ENCODE assay signal across 17 cellular contexts in genomic region chr20:62916703-62917476, GRCh38. TPM values are rescaled to one million over a fixed set of nuclear protein-coding genes. Genes with fewer than 3 reads are reported as not detected.
DNase-seq lines count a peak whose midpoint lies in the region; ATAC-seq, FAIRE-seq and TF ChIP-seq lines count a peak whose summit lies in the region.
"Had no signal": no experiment of that assay in that cellular context is flagged by ENCODE, and none has a peak within 500 bp of the region (broad histone marks: within the 10 kb centered on the region; RNA-seq: fewer than 3 reads in every experiment).

No MANE protein-coding gene starts in this region.

- no peak for ATAC-seq in activated T-helper 17 cell treated with anti-CD3 and anti-CD28 coated beads, Interleukin-2, amount 50 U/mL, for 72 hours (replicated peaks)
- ATAC-seq in HepG2 = peak; percentile 74
- no peak for ATAC-seq in GM18861 (IDR thresholded peaks at IDR 0.05; ENCODE audit: unreplicated experiment)
- no peak for ATAC-seq in PC-3

- H3K9ac ChIP-seq in HepG2 (ENCODE audit: insufficient read depth, low read depth, low read length) (peak overlapping the region; percentile 73), PC-3 (ENCODE audit: low read length) (no peak overlapping the region)

- TF ChIP-seq RAD21 in HepG2 (CRISPR knock-in tag; IDR thresholded peaks at IDR 0.05) = peak; percentile 40; the same call in 1 of the 2 replicates

- FAIRE-seq in HepG2 (lab: Jason Lieb, UNC) = peak; percentile 93
- FAIRE-seq: GM18507 had no signal

- in situ Hi-C loops in HepG2 (cut with HindIII; ENCODE audit: extremely low pct_ligation_motif_present, low pct_unique_long_range_greater_than_20kb) = no loop called here

- H3K27me3 Mint-ChIP-seq in activated naive CD4-positive, alpha-beta T cell treated with anti-CD3 and anti-CD28 coated beads, Interleukin-2, amount 10 ng/mL, durations not matched to agents 7 days and 5 days = no peaks in the 10 kb centered on the region
- no peaks in the 10 kb centered on the region for H3K27me3 Mint-ChIP-seq in activated T-helper 17 cell treated with anti-CD3 and anti-CD28 coated beads, Interleukin-2, amount 50 U/mL, for 72 hours
- no peaks in the 10 kb centered on the region for H3K27me3 Mint-ChIP-seq in type B pancreatic cell
- H3K27me3 Mint-ChIP-seq: IgD-negative memory B cell had no signal

- H3K9me2 ChIP-seq in PC-3 (replicated peaks; ENCODE audit: low read length) = no peaks in the 10 kb centered on the region

- BruUV-seq in HepG2 (replicated peaks; lab: Mats Ljungman, UMichigan) (TSS peak; percentile 5), PC-3 (replicated peaks; lab: Mats Ljungman, UMichigan) (no TSS peak)

- H3K27me3 ChIP-seq in HepG2 (ENCODE audit: control insufficient read depth in 1 of 2, insufficient read depth in 2 of 2, low read length in 2 of 2) = no peaks in the 10 kb centered on the region
- H3K27me3 ChIP-seq in PC-3 (ENCODE audit: low read length) = no peaks in the 10 kb centered on the region
- H3K27me3 ChIP-seq: esophagus muscularis mucosa had no signal

- H3K9me3 Mint-ChIP-seq in activated naive CD4-positive, alpha-beta T cell treated with anti-CD3 and anti-CD28 coated beads, Interleukin-2, amount 10 ng/mL, durations not matched to agents 7 days and 5 days = no peaks in the 10 kb centered on the region
- no peaks in the 10 kb centered on the region for H3K9me3 Mint-ChIP-seq in activated T-helper 17 cell treated with anti-CD3 and anti-CD28 coated beads, Interleukin-2, amount 50 U/mL, for 72 hours
- no peaks in the 10 kb centered on the region for H3K9me3 Mint-ChIP-seq in type B pancreatic cell
- H3K9me3 Mint-ChIP-seq: IgD-negative memory B cell had no signal

- POLR2A ChIA-PET in HepG2 (lab: Yijun Ruan, JAX) = interaction anchor here (0.7 to 6.3 kb wide), 10 partner anchors 7 to 54 kb away, joined by 3 to 54 read pairs (median 6); partner anchors contain the start of genes DIDO1, GID8 and SLC17A9
- POLR2A ChIA-PET in PC-3 (lab: Charles Lee; ENCODE audit: unreplicated experiment) = no interaction called here

- H2AFZ ChIP-seq in HepG2 (ENCODE audit: low read length) = no peak overlapping the region
- no peak overlapping the region for H2AFZ ChIP-seq in PC-3 (ENCODE audit: low read length)

- peak overlapping the region; percentile 74 for H3K4me2 ChIP-seq in HepG2 (ENCODE audit: low read depth, low read length)
- H3K4me2 ChIP-seq in PC-3 (ENCODE audit: low read length) = no peak overlapping the region

- H3K4me3 ChIP-seq in HepG2 (replicated peaks in 1 of 3; ENCODE audit: insufficient read depth in 1 of 3, low read depth in 2 of 3, low read length in 3 of 3) (peak overlapping the region; percentile 11 to 52 (median 13); a peak in 4 of 6 replicates), PC-3 (ENCODE audit: low read length) (no peak overlapping the region)
- H3K4me3 ChIP-seq: esophagus muscularis mucosa had no signal

- peak overlapping the region; percentile 74 for H3K4me3 Mint-ChIP-seq in activated naive CD4-positive, alpha-beta T cell treated with anti-CD3 and anti-CD28 coated beads, Interleukin-2, amount 10 ng/mL, durations not matched to agents 7 days and 5 days
- H3K4me3 Mint-ChIP-seq in activated T-helper 17 cell treated with anti-CD3 and anti-CD28 coated beads, Interleukin-2, amount 50 U/mL, for 72 hours = peak overlapping the region; percentile 69
- H3K4me3 Mint-ChIP-seq in type B pancreatic cell = peak overlapping the region; percentile 20

- no peak for DNase-seq in activated naive CD4-positive, alpha-beta T cell treated with anti-CD3 and anti-CD28 coated beads, Interleukin-2, amount 10 ng/mL, durations not matched to agents 7 days and 5 days
- DNase-seq in activated naive CD4-positive, alpha-beta T cell (lab: John Stamatoyannopoulos, UW) = no peak
- DNase-seq in HepG2 (ENCODE audit: low spot score) = peak; percentile 96
- no peak for DNase-seq in type B pancreatic cell (ENCODE audit: extremely low spot score, unreplicated experiment)
- DNase-seq in central memory CD4-positive, alpha-beta T cell = no peak
- DNase-seq in PC-3 = no peak
- DNase-seq: activated effector memory CD4-positive, alpha-beta T cell treated with Interleukin-2 at 50 U/mL for 16 hours; hippocampal formation; NCI-H526; posterior cingulate gyrus; Right ventricle myocardium superior; WERI-Rb-1 had no signal

- H3K27ac Mint-ChIP-seq in activated naive CD4-positive, alpha-beta T cell treated with anti-CD3 and anti-CD28 coated beads, Interleukin-2, amount 10 ng/mL, durations not matched to agents 7 days and 5 days = peak overlapping the region; percentile 96
- H3K27ac Mint-ChIP-seq in activated T-helper 17 cell treated with anti-CD3 and anti-CD28 coated beads, Interleukin-2, amount 50 U/mL, for 72 hours = peak overlapping the region; percentile 64
- H3K27ac Mint-ChIP-seq in type B pancreatic cell = peak overlapping the region; percentile 41

- 13% methylated on average over 10 of the region's 10 CpGs for WGBS in HepG2 (ENCODE audit: low lambda C conversion rate)

- peak overlapping the region; percentile 93 for H3K27ac ChIP-seq in HepG2 (ENCODE audit: extremely low read length, insufficient read depth, low read length)
- H3K27ac ChIP-seq in PC-3 (ENCODE audit: low read length) = no peak overlapping the region
- H3K27ac ChIP-seq: esophagus muscularis mucosa, WERI-Rb-1 had no signal

- no peaks in the 10 kb centered on the region for H3F3A ChIP-seq in PC-3 (ENCODE audit: low read length, unreplicated experiment)

- peaks cover 24% of the 10 kb centered on the region for H3K36me3 Mint-ChIP-seq in activated naive CD4-positive, alpha-beta T cell treated with anti-CD3 and anti-CD28 coated beads, Interleukin-2, amount 10 ng/mL, durations not matched to agents 7 days and 5 days
- peaks cover 54% of the 10 kb centered on the region for H3K36me3 Mint-ChIP-seq in activated T-helper 17 cell treated with anti-CD3 and anti-CD28 coated beads, Interleukin-2, amount 50 U/mL, for 72 hours (ENCODE audit: low read depth)
- peaks cover 7% of the 10 kb centered on the region for H3K36me3 Mint-ChIP-seq in type B pancreatic cell
- H3K36me3 Mint-ChIP-seq: IgD-negative memory B cell had no signal

- peak; percentile 53 to 54; a peak in 3 of 4 replicates for TF ChIP-seq POLR2A in HepG2 (IDR thresholded peaks at IDR 0.05; ENCODE audit: insufficient read depth in 1 of 2, low read depth in 2 of 2, low read length in 2 of 2)

- TF ChIP-seq CTCF in HepG2 (CRISPR knock-in tag; IDR thresholded peaks at IDR 0.05) (peak; percentile 46), type B pancreatic cell (conservative IDR thresholded peaks at IDR 0.05) (no peak), PC-3 (conservative IDR thresholded peaks at IDR 0.05; ENCODE audit: low read depth, low read length) (no peak)

- intact Hi-C loops in HepG2 (cut with micrococcal nuclease; ENCODE audit: unreplicated experiment) = no loop called here
- intact Hi-C loops in PC-3 (cut with micrococcal nuclease) = no loop called here

- H3K4me1 ChIP-seq in HepG2 (ENCODE audit: insufficient read depth, low read length) = peaks cover 92% of the 10 kb centered on the region
- H3K4me1 ChIP-seq in PC-3 (ENCODE audit: insufficient read depth, low read length) = peaks cover 9% of the 10 kb centered on the region; the same call in 1 of the 2 replicates

- H3K79me2 ChIP-seq in HepG2 (ENCODE audit: insufficient read depth, low read length) (peaks cover 100% of the 10 kb centered on the region), PC-3 (ENCODE audit: low read length) (peaks cover 100% of the 10 kb centered on the region)

- H3K36me3 ChIP-seq in HepG2 (replicated peaks in 1 of 2; ENCODE audit: control insufficient read depth in 1 of 2, insufficient read depth in 2 of 2, low read length in 2 of 2) (peaks cover 16 to 24% of the 10 kb centered on the region in 2 experiments; a peak in 4 of 5 replicates), PC-3 (ENCODE audit: low read depth, low read length) (peaks cover 11% of the 10 kb centered on the region)

- H4K20me1 ChIP-seq in HepG2 (ENCODE audit: insufficient read depth, low read length) = peaks cover 97% of the 10 kb centered on the region
- peaks cover 79% of the 10 kb centered on the region for H4K20me1 ChIP-seq in PC-3 (ENCODE audit: low read length)

- CTCF ChIA-PET in activated naive CD4-positive, alpha-beta T cell treated with anti-CD3 and anti-CD28 coated beads, Interleukin-2, amount 10 ng/mL, durations not matched to agents 7 days and 5 days (lab: Charles Lee) = interaction anchor here (0.8 to 7.3 kb wide), 5 partner anchors 9 to 58 kb away, joined by 3 to 58 read pairs (median 14); no protein-coding TSS in a partner anchor
- CTCF ChIA-PET in HepG2 (lab: Yijun Ruan, JAX; ENCODE audit: low intra/inter-chr PET ratio, low total read pairs) = no interaction called here
- CTCF ChIA-PET in PC-3 (lab: Charles Lee) = no interaction called here

- H3K9me3 ChIP-seq in HepG2 (ENCODE audit: low read length) (no peaks in the 10 kb centered on the region), PC-3 (ENCODE audit: low read length) (no peaks in the 10 kb centered on the region)
- H3K9me3 ChIP-seq: esophagus muscularis mucosa had no signal

- H3K4me1 Mint-ChIP-seq in activated naive CD4-positive, alpha-beta T cell treated with anti-CD3 and anti-CD28 coated beads, Interleukin-2, amount 10 ng/mL, durations not matched to agents 7 days and 5 days = peaks cover 77% of the 10 kb centered on the region
- H3K4me1 Mint-ChIP-seq in activated T-helper 17 cell treated with anti-CD3 and anti-CD28 coated beads, Interleukin-2, amount 50 U/mL, for 72 hours = peaks cover 49% of the 10 kb centered on the region
- H3K4me1 Mint-ChIP-seq in type B pancreatic cell (ENCODE audit: unreplicated experiment) = peaks cover 69% of the 10 kb centered on the region

- TF ChIP-seq EP300 in HepG2 (IDR thresholded peaks at IDR 0.05; ENCODE audit: low read depth in 2 of 2, low read length in 2 of 2) (peak; percentile 52 to 96), HepG2 (CRISPR knock-in tag; IDR thresholded peaks at IDR 0.05; ENCODE audit: borderline replicate concordance) (peak; percentile 95)

RNA-seq across cellular contexts. Expression of gene DIDO1, which starts 9.4 kb away (rescaled TPM):
- total RNA-seq in activated T-helper 17 cell treated with anti-CD3 and anti-CD28 coated beads, Interleukin-2, amount 50 U/mL, for 72 hours = 10 to 100 TPM; 51.4 to 51.5 TPM
- total RNA-seq in HepG2 (2016; rRNA removed; fragmentation: Illumina TruSeq; extraction: Trizol) (75.1 and 77.0 TPM in 2 replicates), type B pancreatic cell (ENCODE audit: low replicate concordance) (49.7 and 58.1 TPM in 2 replicates), PC-3 (2014; rRNA removed) (33.2 and 40.4 TPM in 2 replicates)
- 14.5 and 17.3 TPM in 2 replicates for total RNA-seq in HepG2 (2016; cell fraction: cytosol; rRNA removed; fragmentation: Illumina TruSeq; extraction: Trizol; ENCODE audit: low read depth)
- total RNA-seq in HepG2 (2016; cell fraction: insoluble cytoplasmic fraction; rRNA removed; fragmentation: Illumina TruSeq; extraction: Trizol) = 71.7 and 75.6 TPM in 2 replicates
- total RNA-seq in HepG2 (2016; cell fraction: membrane; rRNA removed; fragmentation: Illumina TruSeq; extraction: Trizol) = 32.1 and 34.1 TPM in 2 replicates
- total RNA-seq in HepG2 (2016; cell fraction: nucleus; rRNA removed; fragmentation: Illumina TruSeq; extraction: Trizol) = 86.6 and 98.5 TPM in 2 replicates
- polyA plus RNA-seq in HepG2 (2011; rRNA removed) = 72.6 and 75.0 TPM in 2 replicates
- polyA plus RNA-seq in HepG2 (2011; cell fraction: cytosol; rRNA removed) = 53.2 and 57.1 TPM in 2 replicates
- 292 and 297 TPM in 2 replicates for polyA plus RNA-seq in HepG2 (2011; cell fraction: nucleus; rRNA removed)
- polyA plus RNA-seq in HepG2 (2012) = 67.9 and 74.0 TPM in 2 replicates
- polyA plus RNA-seq in HepG2 (2016; cell fraction: cytosol; fragmentation: Illumina TruSeq; extraction: Trizol; ENCODE audit: low read depth) = 3.0 TPM in 2 replicates
- 61.5 and 65.9 TPM in 2 replicates for polyA plus RNA-seq in HepG2 (2016; cell fraction: insoluble cytoplasmic fraction; fragmentation: Illumina TruSeq; extraction: Trizol; ENCODE audit: low read depth)
- 10.9 and 11.6 TPM in 2 replicates for polyA plus RNA-seq in HepG2 (2016; cell fraction: membrane; fragmentation: Illumina TruSeq; extraction: Trizol; ENCODE audit: low read depth)
- polyA plus RNA-seq in HepG2 (2016; cell fraction: nucleus; fragmentation: Illumina TruSeq; extraction: Trizol; ENCODE audit: insufficient read depth, low read depth) = 130 and 135 TPM in 2 replicates
- 33.0 and 89.8 TPM in 2 replicates for polyA minus RNA-seq in HepG2 (2011; rRNA and poly(A)+ RNA removed; ENCODE audit: low replicate concordance)
- 30.7 and 35.0 TPM in 2 replicates for polyA minus RNA-seq in HepG2 (2011; cell fraction: cytosol; rRNA and poly(A)+ RNA removed)
- polyA minus RNA-seq in HepG2 (2011; cell fraction: nucleus; rRNA and poly(A)+ RNA removed) = 139 and 144 TPM in 2 replicates

RNA-seq across cellular contexts. Expression of gene GID8, which starts 21.1 kb away (rescaled TPM):
- total RNA-seq in activated T-helper 17 cell treated with anti-CD3 and anti-CD28 coated beads, Interleukin-2, amount 50 U/mL, for 72 hours = 10 to 100 TPM; 32.7 to 34.6 TPM
- 59.8 and 74.4 TPM in 2 replicates for total RNA-seq in HepG2 (2016; rRNA removed; fragmentation: Illumina TruSeq; extraction: Trizol)
- total RNA-seq in HepG2 (2016; cell fraction: cytosol; rRNA removed; fragmentation: Illumina TruSeq; extraction: Trizol; ENCODE audit: low read depth) = 17.8 and 18.7 TPM in 2 replicates
- total RNA-seq in HepG2 (2016; cell fraction: insoluble cytoplasmic fraction; rRNA removed; fragmentation: Illumina TruSeq; extraction: Trizol) = 60.3 and 68.0 TPM in 2 replicates
- total RNA-seq in HepG2 (2016; cell fraction: membrane; rRNA removed; fragmentation: Illumina TruSeq; extraction: Trizol) = 45.9 and 46.6 TPM in 2 replicates
- total RNA-seq in HepG2 (2016; cell fraction: nucleus; rRNA removed; fragmentation: Illumina TruSeq; extraction: Trizol) = 35.6 and 42.8 TPM in 2 replicates
- polyA plus RNA-seq in HepG2 (2011; rRNA removed) = 39.0 and 39.6 TPM in 2 replicates
- polyA plus RNA-seq in HepG2 (2011; cell fraction: cytosol; rRNA removed) = 39.6 and 40.7 TPM in 2 replicates
- 23.9 and 26.9 TPM in 2 replicates for polyA plus RNA-seq in HepG2 (2011; cell fraction: nucleus; rRNA removed)
- 36.8 and 46.0 TPM in 2 replicates for polyA plus RNA-seq in HepG2 (2012)
- polyA plus RNA-seq in HepG2 (2016; cell fraction: cytosol; fragmentation: Illumina TruSeq; extraction: Trizol; ENCODE audit: low read depth) = 14.5 and 16.6 TPM in 2 replicates
- 66.0 and 70.4 TPM in 2 replicates for polyA plus RNA-seq in HepG2 (2016; cell fraction: insoluble cytoplasmic fraction; fragmentation: Illumina TruSeq; extraction: Trizol; ENCODE audit: low read depth)
- 31.6 and 32.0 TPM in 2 replicates for polyA plus RNA-seq in HepG2 (2016; cell fraction: membrane; fragmentation: Illumina TruSeq; extraction: Trizol; ENCODE audit: low read depth)
- polyA plus RNA-seq in HepG2 (2016; cell fraction: nucleus; fragmentation: Illumina TruSeq; extraction: Trizol; ENCODE audit: insufficient read depth, low read depth) = 58.8 and 62.9 TPM in 2 replicates
- 30.6 and 61.9 TPM in 2 replicates for polyA minus RNA-seq in HepG2 (2011; rRNA and poly(A)+ RNA removed; ENCODE audit: low replicate concordance)
- polyA minus RNA-seq in HepG2 (2011; cell fraction: cytosol; rRNA and poly(A)+ RNA removed) = 28.5 and 31.3 TPM in 2 replicates
- 27.2 and 34.4 TPM in 2 replicates for polyA minus RNA-seq in HepG2 (2011; cell fraction: nucleus; rRNA and poly(A)+ RNA removed)
- 55.8 and 68.7 TPM in 2 replicates for total RNA-seq in type B pancreatic cell (ENCODE audit: low replicate concordance)
- 37.2 and 47.5 TPM in 2 replicates for total RNA-seq in PC-3 (2014; rRNA removed)

RNA-seq across cellular contexts. Expression of gene SLC17A9, which starts 35.6 kb away (rescaled TPM):
- total RNA-seq in activated T-helper 17 cell treated with anti-CD3 and anti-CD28 coated beads, Interleukin-2, amount 50 U/mL, for 72 hours = 1 to 10 TPM; 5.2 to 7.0 TPM
- total RNA-seq in HepG2 (2016; rRNA removed; fragmentation: Illumina TruSeq; extraction: Trizol) = 33.6 and 110 TPM in 2 replicates
- total RNA-seq in HepG2 (2016; cell fraction: cytosol; rRNA removed; fragmentation: Illumina TruSeq; extraction: Trizol; ENCODE audit: low read depth) = 27.1 and 27.6 TPM in 2 replicates
- 25.3 and 116 TPM in 2 replicates for total RNA-seq in HepG2 (2016; cell fraction: insoluble cytoplasmic fraction; rRNA removed; fragmentation: Illumina TruSeq; extraction: Trizol)
- 36.6 and 38.0 TPM in 2 replicates for total RNA-seq in HepG2 (2016; cell fraction: membrane; rRNA removed; fragmentation: Illumina TruSeq; extraction: Trizol)
- 145 and 168 TPM in 2 replicates for total RNA-seq in HepG2 (2016; cell fraction: nucleus; rRNA removed; fragmentation: Illumina TruSeq; extraction: Trizol)
- 191 and 280 TPM in 2 replicates for polyA plus RNA-seq in HepG2 (2011; rRNA removed)
- polyA plus RNA-seq in HepG2 (2011; cell fraction: cytosol; rRNA removed) = 57.2 and 94.5 TPM in 2 replicates
- polyA plus RNA-seq in HepG2 (2011; cell fraction: nucleus; rRNA removed) = 3,698 and 4,960 TPM in 2 replicates
- polyA plus RNA-seq in HepG2 (2012) = 173 and 220 TPM in 2 replicates
- polyA plus RNA-seq in HepG2 (2016; cell fraction: cytosol; fragmentation: Illumina TruSeq; extraction: Trizol; ENCODE audit: low read depth) = 16.5 and 18.1 TPM in 2 replicates
- 36.5 and 42.6 TPM in 2 replicates for polyA plus RNA-seq in HepG2 (2016; cell fraction: insoluble cytoplasmic fraction; fragmentation: Illumina TruSeq; extraction: Trizol; ENCODE audit: low read depth)
- 30.7 and 32.6 TPM in 2 replicates for polyA plus RNA-seq in HepG2 (2016; cell fraction: membrane; fragmentation: Illumina TruSeq; extraction: Trizol; ENCODE audit: low read depth)
- 553 and 603 TPM in 2 replicates for polyA plus RNA-seq in HepG2 (2016; cell fraction: nucleus; fragmentation: Illumina TruSeq; extraction: Trizol; ENCODE audit: insufficient read depth, low read depth)
- 0.07 and 195 TPM in 2 replicates for polyA minus RNA-seq in HepG2 (2011; rRNA and poly(A)+ RNA removed; ENCODE audit: low replicate concordance)
- polyA minus RNA-seq in HepG2 (2011; cell fraction: cytosol; rRNA and poly(A)+ RNA removed) = 33.4 and 43.3 TPM in 2 replicates
- 176 and 196 TPM in 2 replicates for polyA minus RNA-seq in HepG2 (2011; cell fraction: nucleus; rRNA and poly(A)+ RNA removed)
- 3.9 and 5.6 TPM in 2 replicates for total RNA-seq in type B pancreatic cell (ENCODE audit: low replicate concordance)
- total RNA-seq in PC-3 (2014; rRNA removed) = not detected in 2 replicates

RNA-seq across cellular contexts. Expression of gene TCFL5, which starts 55.3 kb away (rescaled TPM):
- 1 to 10 TPM; 3.4 to 3.7 TPM for total RNA-seq in activated T-helper 17 cell treated with anti-CD3 and anti-CD28 coated beads, Interleukin-2, amount 50 U/mL, for 72 hours
- total RNA-seq in HepG2 (2016; rRNA removed; fragmentation: Illumina TruSeq; extraction: Trizol) = 20.0 and 21.1 TPM in 2 replicates
- total RNA-seq in HepG2 (2016; cell fraction: cytosol; rRNA removed; fragmentation: Illumina TruSeq; extraction: Trizol; ENCODE audit: low read depth) = 13.3 and 17.7 TPM in 2 replicates
- 20.4 and 21.0 TPM in 2 replicates for total RNA-seq in HepG2 (2016; cell fraction: insoluble cytoplasmic fraction; rRNA removed; fragmentation: Illumina TruSeq; extraction: Trizol)
- total RNA-seq in HepG2 (2016; cell fraction: membrane; rRNA removed; fragmentation: Illumina TruSeq; extraction: Trizol) = 28.7 and 36.7 TPM in 2 replicates
- total RNA-seq in HepG2 (2016; cell fraction: nucleus; rRNA removed; fragmentation: Illumina TruSeq; extraction: Trizol) = 11.4 and 12.6 TPM in 2 replicates
- 14.2 and 14.8 TPM in 2 replicates for polyA plus RNA-seq in HepG2 (2011; rRNA removed)
- polyA plus RNA-seq in HepG2 (2011; cell fraction: cytosol; rRNA removed) = 9.0 and 11.8 TPM in 2 replicates
- 6.4 and 8.0 TPM in 2 replicates for polyA plus RNA-seq in HepG2 (2011; cell fraction: nucleus; rRNA removed)
- polyA plus RNA-seq in HepG2 (2012) = 12.4 and 13.3 TPM in 2 replicates
- 13.1 and 14.7 TPM in 2 replicates for polyA plus RNA-seq in HepG2 (2016; cell fraction: cytosol; fragmentation: Illumina TruSeq; extraction: Trizol; ENCODE audit: low read depth)
- polyA plus RNA-seq in HepG2 (2016; cell fraction: insoluble cytoplasmic fraction; fragmentation: Illumina TruSeq; extraction: Trizol; ENCODE audit: low read depth) = 19.5 and 20.9 TPM in 2 replicates
- 25.6 and 29.7 TPM in 2 replicates for polyA plus RNA-seq in HepG2 (2016; cell fraction: membrane; fragmentation: Illumina TruSeq; extraction: Trizol; ENCODE audit: low read depth)
- polyA plus RNA-seq in HepG2 (2016; cell fraction: nucleus; fragmentation: Illumina TruSeq; extraction: Trizol; ENCODE audit: insufficient read depth, low read depth) = 21.4 and 23.1 TPM in 2 replicates
- polyA minus RNA-seq in HepG2 (2011; rRNA and poly(A)+ RNA removed; ENCODE audit: low replicate concordance) = 4.7 and 6.4 TPM in 2 replicates
- polyA minus RNA-seq in HepG2 (2011; cell fraction: cytosol; rRNA and poly(A)+ RNA removed) = 9.9 and 10.2 TPM in 2 replicates
- 5.2 and 6.1 TPM in 2 replicates for polyA minus RNA-seq in HepG2 (2011; cell fraction: nucleus; rRNA and poly(A)+ RNA removed)
- total RNA-seq in type B pancreatic cell (ENCODE audit: low replicate concordance) = 6.1 and 11.8 TPM in 2 replicates
- total RNA-seq in PC-3 (2014; rRNA removed) = 15.8 and 21.7 TPM in 2 replicates

Comparison
In these comparisons a context has a peak if more than half of its experiments do, and no peak if none do; other contexts are left out.
1. H3K27ac Mint-ChIP-seq: peak in every context shown above with its lines; median percentile 96 in activated naive CD4-positive, alpha-beta T cell treated with anti-CD3 and anti-CD28 coated beads, Interleukin-2, amount 10 ng/mL, durations not matched to agents 7 days and 5 days; 64 in activated T-helper 17 cell treated with anti-CD3 and anti-CD28 coated beads, Interleukin-2, amount 50 U/mL, for 72 hours; 41 in type B pancreatic cell.
2. H3K4me3 Mint-ChIP-seq: peak in every context shown above with its lines; median percentile 74 in activated naive CD4-positive, alpha-beta T cell treated with anti-CD3 and anti-CD28 coated beads, Interleukin-2, amount 10 ng/mL, durations not matched to agents 7 days and 5 days; 69 in activated T-helper 17 cell treated with anti-CD3 and anti-CD28 coated beads, Interleukin-2, amount 50 U/mL, for 72 hours; 20 in type B pancreatic cell.